In the genomic region with DNA sequence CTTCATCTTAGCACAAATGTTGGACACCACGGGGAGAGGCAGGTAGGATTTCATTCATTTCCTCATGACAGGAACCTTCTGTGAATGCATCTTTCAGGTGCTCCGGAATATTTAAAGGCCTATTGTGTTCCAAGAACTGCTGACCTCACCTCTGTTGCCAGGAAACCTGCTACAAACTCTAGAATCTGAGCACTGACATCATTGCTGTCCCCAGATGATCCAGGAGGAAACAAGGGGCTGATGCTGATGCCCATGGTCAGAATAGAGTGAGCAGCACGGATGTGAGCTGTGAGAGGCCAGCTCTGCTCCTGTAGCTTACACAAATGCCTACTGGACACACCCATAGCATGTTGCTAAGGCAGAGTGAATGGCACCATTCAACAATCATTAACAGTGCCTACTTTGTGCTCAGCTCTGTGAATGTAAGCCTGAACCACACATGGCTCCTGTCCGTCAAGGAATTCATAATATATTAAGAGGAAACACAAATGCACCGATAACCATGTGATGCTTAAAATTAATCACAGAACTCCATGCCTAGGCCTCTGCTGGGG, we compare ENCODE assay signal across 17 cellular contexts.
"Had no signal": no experiment of that assay in that cellular context is flagged by ENCODE, and none has a peak within 500 bp of the region (broad histone marks: within the 10 kb centered on the region; RNA-seq: fewer than 3 reads in every experiment).

No MANE protein-coding gene starts in this region.

- H3K4me3 ChIP-seq: cardiac muscle cell, lung had no signal

- H3K36me3 ChIP-seq: cardiac muscle cell, neutrophil had no signal

- DNase-seq: activated CD4-positive, alpha-beta memory T cell treated with anti-CD3 and anti-CD28 coated beads for 36 hours; activated CD4-positive, alpha-beta T cell treated with anti-CD3 and anti-CD28 coated beads for 36 hours; activated CD8-positive, alpha-beta memory T cell treated with anti-CD3 and anti-CD28 coated beads, Interleukin-2, amount 10 ng/mL, durations not matched to agents 7 days and 5 days; activated effector memory CD4-positive, alpha-beta T cell treated with Interleukin-2 at 50 U/mL for 16 hours; activated naive CD4-positive, alpha-beta T cell treated with anti-CD3 and anti-CD28 coated beads, Interleukin-2, amount 50 U/mL, for 16 hours; activated T-cell treated with anti-CD3 and anti-CD28 coated beads, Interleukin-2, amount 50 U/mL, for 24 hours; naive thymus-derived CD4-positive, alpha-beta T cell; posterior cingulate gyrus; retina; stimulated activated CD4-positive, alpha-beta T cell treated with anti-CD3 and anti-CD28 coated beads, Interleukin-4, amount 100 ng/mL, for 1 hour; stimulated activated naive CD4-positive, alpha-beta T cell; T-helper 17 cell; trophoblast cell had no signal

- H3K27me3 ChIP-seq: cardiac muscle cell, neutrophil had no signal

- H3K9me3 ChIP-seq: neutrophil had no signal

- H3K27ac ChIP-seq: cardiac muscle cell, neutrophil had no signal

- ATAC-seq: activated CD4-positive, alpha-beta T cell treated with anti-CD3 and anti-CD28 coated beads for 36 hours; activated CD8-positive, alpha-beta memory T cell treated with anti-CD3 and anti-CD28 coated beads, Interleukin-2, amount 10 ng/mL, durations not matched to agents 7 days and 5 days; esophagus mucosa; naive thymus-derived CD4-positive, alpha-beta T cell; T-helper 17 cell had no signal
